14 cellular contexts compared by ENCODE assay signal in genomic region chr3:71008350-71008923, GRCh38.
DNase-seq lines count a peak whose midpoint lies in the region; ATAC-seq and TF ChIP-seq lines count a peak whose summit lies in the region.
"Had no signal": no experiment of that assay in that cellular context is flagged by ENCODE, and none has a peak within 500 bp of the region (broad histone marks: within the 10 kb centered on the region; RNA-seq: fewer than 3 reads in every experiment).

No MANE protein-coding gene starts in this region.

- CTCF ChIA-PET in mammary epithelial cell (lab: Charles Lee; ENCODE audit: low non-redundant PET), result no interaction called here
- CTCF ChIA-PET in naive thymus-derived CD4-positive, alpha-beta T cell (lab: Charles Lee), result interaction anchor here (0.6 to 2.8 kb wide), 3 partner anchors 52 to 365 kb away, joined by 3 to 15 read pairs (median 4); no protein-coding TSS in a partner anchor

- DNase-seq in heart right ventricle, result no peak
- DNase-seq in right atrium auricular region (ENCODE audit: low spot score), result no peak
- DNase-seq in mammary epithelial cell, result no peak
- peak in 2 of 9 donors; percentile 14 to 18 for DNase-seq in naive thymus-derived CD4-positive, alpha-beta T cell
- DNase-seq in testis, result no peak
- no peak for DNase-seq in MM.1S
- DNase-seq in ovary, result no peak
- DNase-seq in omental fat pad (ENCODE audit: low spot score), result no peak
- DNase-seq: left ventricle myocardium superior; NCI-H2029 treated with DMSO at 0.1 percent for 48 hours; stimulated activated naive CD4-positive, alpha-beta T cell treated with Interleukin-2 at 50 U/mL for 16 hours had no signal

- 52 to 59% methylated on average over 7 of the region's 7 CpGs for WGBS in heart right ventricle, 2 donors
- 97% methylated on average over 7 of the region's 7 CpGs for whole genome bisulfite sequencing in mammary epithelial cell (ENCODE audit: low coverage, missing lambda C conversion rate)
- WGBS in testis, 2 donors, result 71 to 80% methylated on average over 7 of the region's 7 CpGs
- WGBS in ovary, 3 donors, result 72 to 83% (median 73%) methylated on average over 7 of the region's 7 CpGs

- H3K27ac Mint-ChIP-seq in naive thymus-derived CD4-positive, alpha-beta T cell, result peak overlapping the region; percentile 40 to 91 (median 87)

- H3K4me1 Mint-ChIP-seq in naive thymus-derived CD4-positive, alpha-beta T cell, result peaks cover 33 to 83% (median 76%) of the 10 kb centered on the region in 7 donors

- H3K9me2 ChIP-seq in MM.1S (replicated peaks; ENCODE audit: insufficient read depth, low read length), result no peaks in the 10 kb centered on the region

- H4K20me1 ChIP-seq in mammary epithelial cell (ENCODE audit: insufficient read depth, low read length) (no peaks in the 10 kb centered on the region), MM.1S (ENCODE audit: insufficient read depth, low read length) (no peaks in the 10 kb centered on the region)

- H3K4me1 ChIP-seq in heart right ventricle, result peaks cover 0 to 78% (median 46%) of the 10 kb centered on the region in 9 donors
- H3K4me1 ChIP-seq in right atrium auricular region, result peaks cover 0 to 40% of the 10 kb centered on the region in 2 donors
- H3K4me1 ChIP-seq in mammary epithelial cell (ENCODE audit: insufficient read depth, low read length), result peaks cover 34% of the 10 kb centered on the region
- H3K4me1 ChIP-seq in naive thymus-derived CD4-positive, alpha-beta T cell (ENCODE audit: control insufficient read depth in 2 of 2, insufficient read depth in 2 of 2, low read length in 2 of 2), result peaks cover 28 to 61% of the 10 kb centered on the region in 2 donors
- H3K4me1 ChIP-seq in testis, result peaks cover 7% of the 10 kb centered on the region
- peaks cover 35% of the 10 kb centered on the region for H3K4me1 ChIP-seq in MM.1S (ENCODE audit: low read length)
- peaks cover 5% of the 10 kb centered on the region for H3K4me1 ChIP-seq in ovary (ENCODE audit: insufficient read depth)

- POLR2A ChIA-PET in naive thymus-derived CD4-positive, alpha-beta T cell (lab: Charles Lee), result interaction anchor here (0.6 to 0.7 kb wide), 3 partner anchors 50 to 1443 kb away, joined by 3 read pairs; no protein-coding TSS in a partner anchor

- no peaks in the 10 kb centered on the region for H3K9me3 Mint-ChIP-seq in naive thymus-derived CD4-positive, alpha-beta T cell

- peaks cover 0 to 14% (median 4%) of the 10 kb centered on the region in 5 donors for H3K36me3 Mint-ChIP-seq in naive thymus-derived CD4-positive, alpha-beta T cell

- no TSS peak for BruUV-seq in mammary epithelial cell (replicated peaks; lab: Mats Ljungman, UMichigan)

- H3K4me3 Mint-ChIP-seq in naive thymus-derived CD4-positive, alpha-beta T cell, result peak overlapping the region in 9 of 10 donors; percentile 11 to 63 (median 43)
- H3K4me3 Mint-ChIP-seq: CD14-positive monocyte had no signal

- in situ Hi-C loops in mammary epithelial cell (cut with MboI; ENCODE audit: low sequenced_read_pairs in 2 of 2), result loop anchor here (10.0 kb wide), 2 partner anchors 296 to 576 kb away; partner anchors contain the start of gene FOXP1 (in 1 of the 2)

- intact Hi-C loops in heart right ventricle (cut with DNase I) (loop anchor here in 8 of 10 donors (5.0 to 10.0 kb wide), 8 partner anchors 56 to 579 kb away; partner anchors contain the start of gene FOXP1 (in 5 of the 8)), mammary epithelial cell (cut with micrococcal nuclease) (loop anchor here (10.0 kb wide), 1 partner anchor 646 kb away; no protein-coding TSS in a partner anchor), testis (cut with DNase I; ENCODE audit: low total_unique reads) (no loop called here), ovary (cut with DNase I) (no loop called here)
- intact Hi-C loops in naive thymus-derived CD4-positive, alpha-beta T cell (cut with micrococcal nuclease), result loop anchor here (5.0 kb wide), 3 partner anchors 219 to 424 kb away; no protein-coding TSS in a partner anchor

- H3K4me2 ChIP-seq in mammary epithelial cell (ENCODE audit: insufficient read depth, low read depth, low read length), result no peak overlapping the region
- H3K4me2 ChIP-seq in MM.1S (ENCODE audit: low read depth, low read length), result no peak overlapping the region

- dilution Hi-C loops in mammary epithelial cell (cut with HindIII; ENCODE audit: low sequenced_read_pairs), result no loop called here

- no peak overlapping the region for H3K9ac ChIP-seq in mammary epithelial cell (ENCODE audit: insufficient read depth, low read length)
- H3K9ac ChIP-seq in MM.1S (ENCODE audit: low read length), result no peak overlapping the region

- peak overlapping the region in 6 of 10 donors; percentile 15 to 43 (median 32) for H3K27ac ChIP-seq in heart right ventricle
- peak overlapping the region in 1 of 2 donors; percentile 34 for H3K27ac ChIP-seq in right atrium auricular region
- H3K27ac ChIP-seq in mammary epithelial cell (ENCODE audit: insufficient read depth, low read depth, low read length), result peak overlapping the region; percentile 91
- H3K27ac ChIP-seq in naive thymus-derived CD4-positive, alpha-beta T cell (ENCODE audit: low read depth, low read length), result peak overlapping the region; percentile 74
- H3K27ac ChIP-seq in testis, result no peak overlapping the region
- no peak overlapping the region for H3K27ac ChIP-seq in MM.1S (ENCODE audit: low read length)
- no peak overlapping the region for H3K27ac ChIP-seq in ovary

- TF ChIP-seq POLR2A in testis (IDR thresholded peaks at IDR 0.05), result no peak
- no peak for TF ChIP-seq POLR2A in ovary (IDR thresholded peaks at IDR 0.05)

- H3K36me3 ChIP-seq in heart right ventricle (peaks cover 0 to 22% (median 0%) of the 10 kb centered on the region in 9 donors), right atrium auricular region (no peaks in the 10 kb centered on the region), mammary epithelial cell (ENCODE audit: insufficient read depth, low read length) (peaks cover 3% of the 10 kb centered on the region), testis (ENCODE audit: low read depth, missing control alignments) (no peaks in the 10 kb centered on the region), MM.1S (replicated peaks; ENCODE audit: insufficient read depth, low read length) (no peaks in the 10 kb centered on the region; the same call in 1 of the 2 replicates), ovary (no peaks in the 10 kb centered on the region)
- peaks cover 0 to 4% (median 0%) of the 10 kb centered on the region in 3 experiments for H3K36me3 ChIP-seq in naive thymus-derived CD4-positive, alpha-beta T cell (ENCODE audit: control insufficient read depth in 2 of 3, insufficient read depth in 3 of 3, low read length in 3 of 3)

- no peak overlapping the region for H3K4me3 ChIP-seq in heart right ventricle
- no peak overlapping the region for H3K4me3 ChIP-seq in right atrium auricular region
- no peak overlapping the region for H3K4me3 ChIP-seq in mammary epithelial cell (replicated peaks in 1 of 3; ENCODE audit: insufficient read depth in 1 of 3, low read depth in 2 of 3, low read length in 3 of 3)
- no peak overlapping the region for H3K4me3 ChIP-seq in naive thymus-derived CD4-positive, alpha-beta T cell (ENCODE audit: low read length)
- no peak overlapping the region for H3K4me3 ChIP-seq in testis
- H3K4me3 ChIP-seq in MM.1S (ENCODE audit: low read length), result no peak overlapping the region
- no peak overlapping the region for H3K4me3 ChIP-seq in ovary

- TF ChIP-seq CTCF in heart right ventricle (IDR thresholded peaks at IDR 0.05) (no peak), right atrium auricular region (IDR thresholded peaks at IDR 0.05) (no peak), mammary epithelial cell (conservative IDR thresholded peaks at IDR 0.05 in 1 of 2, IDR thresholded peaks at IDR 0.05 in 1 of 2; ENCODE audit: extremely low read depth in 1 of 2, insufficient read depth in 1 of 2, low read depth in 1 of 2, low read length in 2 of 2) (no peak), testis (IDR thresholded peaks at IDR 0.05) (no peak), MM.1S (IDR thresholded peaks at IDR 0.05; ENCODE audit: low read length) (no peak), ovary (IDR thresholded peaks at IDR 0.05) (no peak), omental fat pad (IDR thresholded peaks at IDR 0.05) (no peak)

- H2AFZ ChIP-seq in mammary epithelial cell (ENCODE audit: low read depth, low read length), result no peak overlapping the region
- H2AFZ ChIP-seq in MM.1S (ENCODE audit: low read length), result no peak overlapping the region

- no peaks in the 10 kb centered on the region for H3K27me3 Mint-ChIP-seq in naive thymus-derived CD4-positive, alpha-beta T cell

- H3K9me3 ChIP-seq in heart right ventricle (no peaks in the 10 kb centered on the region), right atrium auricular region (no peaks in the 10 kb centered on the region), mammary epithelial cell (replicated peaks; ENCODE audit: insufficient read depth, low read length) (no peaks in the 10 kb centered on the region), testis (no peaks in the 10 kb centered on the region), MM.1S (replicated peaks; ENCODE audit: insufficient read depth, low read length) (no peaks in the 10 kb centered on the region), ovary (no peaks in the 10 kb centered on the region)
- no peaks in the 10 kb centered on the region for H3K9me3 ChIP-seq in naive thymus-derived CD4-positive, alpha-beta T cell (ENCODE audit: control insufficient read depth in 2 of 3, low read length in 3 of 3)

- no peak for TF ChIP-seq EP300 in ovary (IDR thresholded peaks at IDR 0.05)

- H3K27me3 ChIP-seq in heart right ventricle, result no peaks in the 10 kb centered on the region
- H3K27me3 ChIP-seq in right atrium auricular region, result no peaks in the 10 kb centered on the region
- H3K27me3 ChIP-seq in mammary epithelial cell (ENCODE audit: insufficient read depth, low read length), result no peaks in the 10 kb centered on the region
- H3K27me3 ChIP-seq in naive thymus-derived CD4-positive, alpha-beta T cell (ENCODE audit: control insufficient read depth in 2 of 2, insufficient read depth in 2 of 2, low read length in 2 of 2), result no peaks in the 10 kb centered on the region
- H3K27me3 ChIP-seq in testis, result no peaks in the 10 kb centered on the region
- H3K27me3 ChIP-seq in MM.1S (replicated peaks; ENCODE audit: insufficient read depth, low read length), result no peaks in the 10 kb centered on the region
- H3K27me3 ChIP-seq in ovary, result no peaks in the 10 kb centered on the region

- ATAC-seq in heart right ventricle, result no peak
- ATAC-seq in naive thymus-derived CD4-positive, alpha-beta T cell, result no peak
- no peak for ATAC-seq in omental fat pad (ENCODE audit: low FRiP score)
- ATAC-seq: activated CD4-positive, CD25-positive, alpha-beta regulatory T cell treated with anti-CD3 and anti-CD28 coated beads, Interleukin-2, amount 50 U/mL, for 24 hours; Right ventricle myocardium inferior had no signal

- H3K79me2 ChIP-seq in mammary epithelial cell (ENCODE audit: insufficient read depth, low read length), result peaks cover 66% of the 10 kb centered on the region
- peaks cover 57% of the 10 kb centered on the region for H3K79me2 ChIP-seq in MM.1S (ENCODE audit: low read length)

- peaks cover 22% of the 10 kb centered on the region for H3F3A ChIP-seq in MM.1S (ENCODE audit: insufficient read depth, low read length)

Comparison
In these comparisons a context has a peak if more than half of its experiments do, and no peak if none do; other contexts are left out.
1. H3K27ac ChIP-seq: peak in heart right ventricle (6 of 10), mammary epithelial cell (single experiment) and naive thymus-derived CD4-positive, alpha-beta T cell (single experiment); none in testis (0 of 2), MM.1S (single experiment) and ovary (0 of 2).
2. intact Hi-C loops: an anchor here in heart right ventricle (5.0 to 10.0 kb wide), mammary epithelial cell (10.0 kb wide) and naive thymus-derived CD4-positive, alpha-beta T cell (5.0 kb wide); none called in testis and ovary.